2 cellular contexts compared by ENCODE assay signal in the genomic region with DNA sequence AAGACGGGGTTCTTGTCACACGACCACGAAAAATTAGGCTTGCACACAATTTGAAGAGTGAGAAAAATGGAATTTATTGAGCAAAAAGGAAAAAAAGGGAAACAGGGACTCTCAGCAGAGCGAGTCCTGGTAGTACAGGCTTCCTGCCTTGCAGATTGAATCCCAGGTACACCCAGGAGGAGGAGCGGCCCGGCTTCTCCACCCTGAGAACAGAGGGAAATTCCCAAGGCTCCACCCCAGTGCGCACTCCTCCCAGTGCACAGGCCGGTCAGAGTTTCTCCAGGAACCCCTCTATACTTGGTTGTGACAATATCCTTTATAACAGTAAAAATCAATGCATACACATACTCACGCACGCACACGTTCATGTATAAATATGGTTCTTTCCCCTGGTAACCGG.
TF ChIP-seq lines count a peak whose summit lies in the region.

No MANE protein-coding gene starts in this region.

TF ChIP-seq in GM23338, 12 proteins besides CTCF, POLR2A, EP300 and RAD21 (continued from another document):
- TF ChIP-seq, protein P1, sequence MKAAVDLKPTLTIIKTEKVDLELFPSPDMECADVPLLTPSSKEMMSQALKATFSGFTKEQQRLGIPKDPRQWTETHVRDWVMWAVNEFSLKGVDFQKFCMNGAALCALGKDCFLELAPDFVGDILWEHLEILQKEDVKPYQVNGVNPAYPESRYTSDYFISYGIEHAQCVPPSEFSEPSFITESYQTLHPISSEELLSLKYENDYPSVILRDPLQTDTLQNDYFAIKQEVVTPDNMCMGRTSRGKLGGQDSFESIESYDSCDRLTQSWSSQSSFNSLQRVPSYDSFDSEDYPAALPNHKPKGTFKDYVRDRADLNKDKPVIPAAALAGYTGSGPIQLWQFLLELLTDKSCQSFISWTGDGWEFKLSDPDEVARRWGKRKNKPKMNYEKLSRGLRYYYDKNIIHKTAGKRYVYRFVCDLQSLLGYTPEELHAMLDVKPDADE (IDR thresholded peaks at IDR 0.05) = no peak
TF ChIP-seq in GM23338: peak in this region for 0.

TF ChIP-seq in WTC11, 78 proteins besides CTCF, POLR2A, EP300 and RAD21 (continued from another document):
- no peak for TF ChIP-seq E2F4 (CRISPR knock-in tag; IDR thresholded peaks at IDR 0.05; ENCODE audit: borderline replicate concordance, low read depth)
- no peak for TF ChIP-seq ESRRA (CRISPR knock-in tag; IDR thresholded peaks at IDR 0.05; ENCODE audit: borderline replicate concordance)
- TF ChIP-seq, protein P2, sequence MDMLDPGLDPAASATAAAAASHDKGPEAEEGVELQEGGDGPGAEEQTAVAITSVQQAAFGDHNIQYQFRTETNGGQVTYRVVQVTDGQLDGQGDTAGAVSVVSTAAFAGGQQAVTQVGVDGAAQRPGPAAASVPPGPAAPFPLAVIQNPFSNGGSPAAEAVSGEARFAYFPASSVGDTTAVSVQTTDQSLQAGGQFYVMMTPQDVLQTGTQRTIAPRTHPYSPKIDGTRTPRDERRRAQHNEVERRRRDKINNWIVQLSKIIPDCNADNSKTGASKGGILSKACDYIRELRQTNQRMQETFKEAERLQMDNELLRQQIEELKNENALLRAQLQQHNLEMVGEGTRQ (CRISPR knock-in tag; IDR thresholded peaks at IDR 0.05) = no peak
- no peak for TF ChIP-seq PREB (CRISPR knock-in tag; IDR thresholded peaks at IDR 0.05; ENCODE audit: borderline replicate concordance)
